8 cellular contexts compared by ENCODE assay signal in the genomic region with DNA sequence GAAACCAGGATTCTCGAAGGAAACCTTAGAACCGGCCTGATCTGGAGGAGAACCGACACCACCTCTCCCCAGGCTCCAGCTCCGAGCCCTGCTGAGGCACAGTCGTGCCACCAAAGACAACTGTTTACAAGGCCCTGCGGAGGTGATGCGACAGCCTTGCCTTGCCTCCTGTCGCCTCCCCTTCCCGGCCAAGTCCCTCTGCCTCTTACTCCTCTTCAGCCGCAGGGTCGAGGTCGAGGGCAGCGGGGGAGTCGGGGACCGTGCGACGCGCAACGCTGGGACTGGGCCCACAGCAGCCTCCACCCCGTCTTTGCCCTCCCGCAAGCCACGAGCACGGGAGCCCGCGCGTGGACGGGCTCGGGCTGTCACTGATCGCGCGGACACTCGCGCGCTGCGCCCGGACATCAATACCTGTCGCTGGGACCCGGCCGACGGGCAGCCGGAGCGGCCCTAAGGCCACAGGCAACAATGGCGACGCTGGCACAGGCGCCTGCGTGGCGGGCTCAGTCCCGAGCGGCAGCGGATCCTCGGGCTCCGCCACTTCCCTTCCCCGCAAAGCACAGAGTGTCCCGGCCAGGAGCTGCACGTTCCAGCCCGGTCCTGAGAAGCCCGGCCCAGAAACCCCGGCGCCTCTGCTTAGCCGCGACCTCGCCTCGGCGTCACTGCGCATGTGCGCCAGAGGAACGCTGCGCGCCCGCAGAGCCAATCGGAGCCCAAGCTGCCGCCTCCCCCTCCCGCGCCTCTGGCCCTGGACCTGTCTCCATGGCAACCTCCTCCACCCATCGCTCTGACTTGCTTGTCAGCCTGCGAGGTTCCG. TPM values are rescaled to one million over a fixed set of nuclear protein-coding genes. Genes with fewer than 3 reads are reported as not detected.
DNase-seq lines count a peak whose midpoint lies in the region; ATAC-seq, FAIRE-seq and TF ChIP-seq lines count a peak whose summit lies in the region.

A gene (minus strand): TSS at position 664 of the 817 bp plus-strand sequence. CDS start 1,473 bp downstream, outside the sequence.

- intact Hi-C loops in right cardiac atrium (cut with DNase I): no loop called here

- H3K79me2 ChIP-seq in astrocyte (ENCODE audit: insufficient read depth, low read length): peaks cover 17% of the 10 kb centered on the region

- CTCF ChIA-PET in HEK293 (lab: Yijun Ruan, JAX): interaction anchor here (0.7 to 2.5 kb wide), 3 partner anchors 18 to 33 kb away, joined by 3 to 11 read pairs (median 4); no protein-coding TSS in a partner anchor

- no peaks in the 10 kb centered on the region for H3K4me1 Mint-ChIP-seq in astrocyte (ENCODE audit: low read depth, unreplicated experiment)

- TF ChIP-seq CTCF in HEK293 (tag by site-specific recombination; IDR thresholded peaks at IDR 0.05): no peak
- TF ChIP-seq CTCF in astrocyte (IDR thresholded peaks at IDR 0.05; ENCODE audit: insufficient read depth, low read depth, low read length): no peak

- ATAC-seq in right cardiac atrium: peak; percentile 99 to 100

- peaks cover 18% of the 10 kb centered on the region for H3K9me3 Mint-ChIP-seq in astrocyte (ENCODE audit: unreplicated experiment)

- H3K27me3 Mint-ChIP-seq in astrocyte (ENCODE audit: low read depth, unreplicated experiment): peaks cover 37% of the 10 kb centered on the region

- H3K27me3 ChIP-seq in astrocyte (ENCODE audit: insufficient read depth, low read length): no peaks in the 10 kb centered on the region
- no peaks in the 10 kb centered on the region for H3K27me3 ChIP-seq in right cardiac atrium (ENCODE audit: control insufficient read depth, insufficient read depth)

- H3K4me3 ChIP-seq in HEK293 (ENCODE audit: low read depth, low read length): peak within 1 kb of the TSS; percentile 60
- peak within 1 kb of the TSS; percentile 82 for H3K4me3 ChIP-seq in astrocyte (ENCODE audit: insufficient read depth, low read depth, low read length)
- peak within 1 kb of the TSS; percentile 71 for H3K4me3 ChIP-seq in right cardiac atrium (ENCODE audit: low read length)

- H3K9me3 ChIP-seq in HEK293 (ENCODE audit: control insufficient read depth, insufficient read depth, low read depth, low read length) (no peaks in the 10 kb centered on the region), astrocyte (ENCODE audit: insufficient read depth, low read depth, low read length) (no peaks in the 10 kb centered on the region), right cardiac atrium (ENCODE audit: control insufficient read depth, low read length) (no peaks in the 10 kb centered on the region)

- peaks cover 23 to 31% of the 10 kb centered on the region in 2 experiments for H3K36me3 ChIP-seq in HEK293 (ENCODE audit: control insufficient read depth in 2 of 2, insufficient read depth in 1 of 2, low read length in 2 of 2)
- peaks cover 5% of the 10 kb centered on the region for H3K36me3 ChIP-seq in astrocyte (ENCODE audit: insufficient read depth, low read length)

- 3% methylated on average over 77 of the region's 77 CpGs for WGBS in right cardiac atrium

- H3K27ac ChIP-seq in HEK293 (ENCODE audit: extremely low read depth, low read depth, low read length) (no peak within 1 kb of the TSS; the same call in 1 of the 2 replicates), astrocyte (ENCODE audit: low read depth, low read length) (no peak within 1 kb of the TSS), right cardiac atrium (ENCODE audit: low read length) (peak within 1 kb of the TSS; percentile 36)

- H3K4me2 ChIP-seq in astrocyte (ENCODE audit: low read length): peak within 1 kb of the TSS; percentile 95

- no peak within 1 kb of the TSS for H3K27ac Mint-ChIP-seq in astrocyte (ENCODE audit: unreplicated experiment)

- DNase-seq in GM04503 (ENCODE audit: low read depth) (peak; percentile 44), NCI-H1092 (lab: John Stamatoyannopoulos, UW) (peak; percentile 84), T-helper 1 cell (peak; percentile 86 to 92 (median 91)), astrocyte (ENCODE audit: low read depth) (peak; percentile 77), right cardiac atrium (peak; percentile 96 to 99 (median 98)), pulmonary artery endothelial cell (ENCODE audit: low read depth, low spot score) (peak; percentile 57), urothelium cell line (ENCODE audit: low spot score) (peak; percentile 95)

- POLR2A ChIA-PET in HEK293 (lab: Yijun Ruan, JAX): interaction anchor here (1.0 to 1.6 kb wide), 3 partner anchors 15 to 33 kb away, joined by 4 to 9 read pairs (median 6); no protein-coding TSS in a partner anchor

- peak within 1 kb of the TSS; percentile 81 for H3K9ac ChIP-seq in astrocyte (ENCODE audit: low read length)

- H3K36me3 Mint-ChIP-seq in astrocyte (ENCODE audit: low read depth, unreplicated experiment): peaks cover 15% of the 10 kb centered on the region

- H4K20me1 ChIP-seq in astrocyte (ENCODE audit: insufficient read depth, low read length): no peaks in the 10 kb centered on the region

- H2AFZ ChIP-seq in astrocyte (ENCODE audit: low read depth, low read length): peak within 1 kb of the TSS; percentile 93

- FAIRE-seq in astrocyte (lab: Jason Lieb, UNC): peak; percentile 41
- peak; percentile 13 for FAIRE-seq in urothelium cell line (lab: Jason Lieb, UNC)

- H3K4me3 Mint-ChIP-seq in astrocyte (ENCODE audit: unreplicated experiment): peak within 1 kb of the TSS; percentile 83

- H3K4me1 ChIP-seq in HEK293 (ENCODE audit: control insufficient read depth, insufficient read depth, low read length): peaks cover 4% of the 10 kb centered on the region
- H3K4me1 ChIP-seq in astrocyte (ENCODE audit: insufficient read depth, low read length): peaks cover 7% of the 10 kb centered on the region
- H3K4me1 ChIP-seq in right cardiac atrium (ENCODE audit: control insufficient read depth, insufficient read depth, low read length): no peaks in the 10 kb centered on the region

TF ChIP-seq in HEK293, 187 proteins besides CTCF, POLR2A, EP300 and RAD21 (continues in another document):
- TF ChIP-seq, protein P1, sequence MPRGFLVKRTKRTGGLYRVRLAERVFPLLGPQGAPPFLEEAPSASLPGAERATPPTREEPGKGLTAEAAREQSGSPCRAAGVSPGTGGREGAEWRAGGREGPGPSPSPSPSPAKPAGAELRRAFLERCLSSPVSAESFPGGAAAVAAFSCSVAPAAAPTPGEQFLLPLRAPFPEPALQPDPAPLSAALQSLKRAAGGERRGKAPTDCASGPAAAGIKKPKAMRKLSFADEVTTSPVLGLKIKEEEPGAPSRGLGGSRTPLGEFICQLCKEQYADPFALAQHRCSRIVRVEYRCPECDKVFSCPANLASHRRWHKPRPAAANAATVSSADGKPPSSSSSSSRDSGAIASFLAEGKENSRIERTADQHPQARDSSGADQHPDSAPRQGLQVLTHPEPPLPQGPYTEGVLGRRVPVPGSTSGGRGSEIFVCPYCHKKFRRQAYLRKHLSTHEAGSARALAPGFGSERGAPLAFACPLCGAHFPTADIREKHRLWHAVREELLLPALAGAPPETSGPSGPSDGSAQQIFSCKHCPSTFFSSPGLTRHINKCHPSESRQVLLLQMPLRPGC (tag by site-specific recombination; IDR thresholded peaks at IDR 0.05): no peak
- TF ChIP-seq ZNF169 (tag by site-specific recombination; IDR thresholded peaks at IDR 0.05) (peak; percentile 61; the same call in 1 of the 2 replicates), SCRT2 (tag by site-specific recombination; IDR thresholded peaks at IDR 0.05) (peak; percentile 64), ZNF843 (tag by site-specific recombination; IDR thresholded peaks at IDR 0.05) (0 out of 2 replicates have a peak, but pooled peaks have one; percentile 30), ZNF16 (tag by site-specific recombination; IDR thresholded peaks at IDR 0.05; ENCODE audit: low read depth) (no peak), ZNF76 (tag by site-specific recombination; IDR thresholded peaks at IDR 0.05; ENCODE audit: borderline replicate concordance, low read depth) (peak; percentile 46; the same call in 1 of the 2 replicates), ZNF561 (tag by site-specific recombination; IDR thresholded peaks at IDR 0.05; ENCODE audit: borderline replicate concordance) (0 out of 2 replicates have a peak, but pooled peaks have one; percentile 46), SP3 (tag by site-specific recombination; IDR thresholded peaks at IDR 0.05) (peak; percentile 11; the same call in 1 of the 2 replicates), ZNF24 (tag by site-specific recombination; IDR thresholded peaks at IDR 0.05) (no peak), ZNF114 (tag by site-specific recombination; IDR thresholded peaks at IDR 0.05) (no peak), GFI1B (tag by site-specific recombination; IDR thresholded peaks at IDR 0.05) (no peak), ZNF610 (tag by site-specific recombination; IDR thresholded peaks at IDR 0.05; ENCODE audit: borderline replicate concordance) (peak; percentile 68; the same call in 1 of the 2 replicates), ZBTB48 (tag by site-specific recombination; IDR thresholded peaks at IDR 0.05) (0 out of 2 replicates have a peak, but pooled peaks have one; percentile 49), ZNF777 (tag by site-specific recombination; IDR thresholded peaks at IDR 0.05; ENCODE audit: borderline replicate concordance) (peak; percentile 31; the same call in 1 of the 2 replicates), KLF9 (tag by site-specific recombination; IDR thresholded peaks at IDR 0.05; ENCODE audit: low read depth) (no peak), ZNF10 (tag by site-specific recombination; IDR thresholded peaks at IDR 0.05) (peak; percentile 78), SP2 (tag by site-specific recombination; IDR thresholded peaks at IDR 0.05) (peak; percentile 71), ZNF350 (tag by site-specific recombination; IDR thresholded peaks at IDR 0.05) (no peak), ZNF785 (tag by site-specific recombination; IDR thresholded peaks at IDR 0.05) (0 out of 2 replicates have a peak, but pooled peaks have one; percentile 40), ZBTB20 (tag by site-specific recombination; IDR thresholded peaks at IDR 0.05) (no peak), ZNF548 (tag by site-specific recombination; IDR thresholded peaks at IDR 0.05) (no peak), ZNF19 (tag by site-specific recombination; IDR thresholded peaks at IDR 0.05; ENCODE audit: low read depth) (no peak), MZF1 (tag by site-specific recombination; IDR thresholded peaks at IDR 0.05; ENCODE audit: borderline replicate concordance) (no peak), SP7 (tag by site-specific recombination; IDR thresholded peaks at IDR 0.05) (peak; percentile 46; the same call in 1 of the 2 replicates), KLF16 (tag by site-specific recombination; IDR thresholded peaks at IDR 0.05) (peak; percentile 71), ZNF112 (tag by site-specific recombination; IDR thresholded peaks at IDR 0.05) (no peak)

RNA-seq across cellular contexts. Expression of the gene that starts here (rescaled TPM):
- total RNA-seq in astrocyte (8.7 and 8.9 TPM in 2 replicates), right cardiac atrium (10 to 100 TPM in 3 of 4 donors, 1 to 10 TPM in 1; 9.4 to 12.5 (median 11.0) TPM), pulmonary artery endothelial cell (4.0 and 4.2 TPM in 2 replicates)
- polyA plus RNA-seq in right cardiac atrium: 5.3 TPM

Comparison
In these comparisons a context has a peak if more than half of its experiments do, and no peak if none do; other contexts are left out.
1. DNase-seq: peak in every context shown above with its lines; median percentile 98 in right cardiac atrium; 95 in urothelium cell line; 91 in T-helper 1 cell; 84 in NCI-H1092; 77 in astrocyte; 57 in pulmonary artery endothelial cell; 44 in GM04503.